In genomic region chr6:72182337-72183246, GRCh38 we compare ENCODE assay signal across 9 cellular contexts.
DNase-seq lines count a peak whose midpoint lies in the region; ATAC-seq and TF ChIP-seq lines count a peak whose summit lies in the region.
"Had no signal": no experiment of that assay in that cellular context is flagged by ENCODE, and none has a peak within 500 bp of the region (broad histone marks: within the 10 kb centered on the region; RNA-seq: fewer than 3 reads in every experiment).

No MANE protein-coding gene starts in this region.

- DNase-seq in NCI-H82 treated with DMSO at 0.1 percent for 48 hours (lab: John Stamatoyannopoulos, UW; ENCODE audit: unreplicated experiment) (peak; percentile 38), epithelial cell of prostate (ENCODE audit: low read depth, low spot score) (peak; percentile 12), myocyte (ENCODE audit: low read depth) (peak; percentile 42), activated gamma-delta T cell treated with Interleukin-2 at 50 U/mL for 16 hours (no peak)
- DNase-seq in activated effector memory CD4-positive, alpha-beta T cell treated with anti-CD3 and anti-CD28 coated beads, Interleukin-2, amount 50 U/mL, for 16 hours: no peak

- H3K27ac ChIP-seq in 22Rv1 (peak overlapping the region; percentile 83), epithelial cell of prostate (no peak overlapping the region)
- H3K27ac ChIP-seq: ovary had no signal

- ATAC-seq in GM18499 (IDR thresholded peaks at IDR 0.05; ENCODE audit: insufficient read depth, unreplicated experiment): peak; percentile 51
- ATAC-seq in HG03025 (IDR thresholded peaks at IDR 0.05; ENCODE audit: low FRiP score, unreplicated experiment): peak; percentile 79

- 0 out of 2 replicates have a peak, but pooled peaks have one; percentile 6 for TF ChIP-seq CTCF in 22Rv1 (IDR thresholded peaks at IDR 0.05)

Comparison
In these comparisons a context has a peak if more than half of its experiments do, and no peak if none do; other contexts are left out.
1. DNase-seq: peak in NCI-H82 treated with DMSO at 0.1 percent for 48 hours (single experiment), epithelial cell of prostate (single experiment) and myocyte (single experiment); none in activated effector memory CD4-positive, alpha-beta T cell treated with anti-CD3 and anti-CD28 coated beads, Interleukin-2, amount 50 U/mL, for 16 hours (single experiment) and activated gamma-delta T cell treated with Interleukin-2 at 50 U/mL for 16 hours (single experiment).